Comparison of ENCODE assay signal across 21 cellular contexts in the genomic region with DNA sequence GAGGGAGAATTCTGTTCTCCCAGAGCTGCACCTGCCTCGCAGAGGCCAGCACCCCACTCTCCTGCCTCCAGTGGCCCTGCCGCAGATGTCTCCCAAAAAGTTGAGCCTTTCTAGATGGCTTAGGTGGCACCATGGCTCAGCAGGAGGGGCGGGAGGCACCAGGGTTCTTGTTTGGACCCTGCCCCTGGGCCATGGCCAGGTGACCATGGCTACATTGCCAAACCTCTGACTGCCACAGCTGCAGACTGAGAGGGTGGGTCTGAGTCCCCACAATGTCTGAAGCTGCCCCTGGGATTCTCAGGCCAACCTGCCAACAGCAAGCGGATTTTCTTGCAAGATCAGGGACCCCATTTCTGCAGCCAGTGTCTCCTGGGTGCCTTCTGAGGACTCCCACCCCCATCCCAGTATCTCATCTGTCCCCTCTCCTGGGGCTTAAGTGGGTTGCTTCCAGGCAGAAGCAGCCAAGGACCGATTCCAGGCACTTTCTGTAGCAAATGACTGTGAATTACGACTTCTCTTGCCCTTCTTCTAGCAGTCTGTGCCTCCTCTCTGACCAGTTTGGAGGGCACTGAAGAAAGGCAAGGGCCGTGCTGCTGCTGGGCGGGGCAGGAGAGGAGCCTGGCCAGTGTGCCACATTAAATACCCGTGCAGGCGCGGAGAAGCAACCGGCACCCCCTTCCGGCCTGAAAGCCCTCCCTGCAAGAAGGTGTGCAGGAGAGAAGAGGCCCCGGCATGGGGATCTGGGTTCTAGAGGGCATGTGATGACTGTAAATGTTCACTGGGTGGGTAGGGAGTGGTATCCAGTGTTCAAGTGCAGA. TPM values are rescaled to one million over a fixed set of nuclear protein-coding genes. Genes with fewer than 3 reads are reported as not detected.
DNase-seq lines count a peak whose midpoint lies in the region; FAIRE-seq and TF ChIP-seq lines count a peak whose summit lies in the region.
"Had no signal": no experiment of that assay in that cellular context is flagged by ENCODE, and none has a peak within 500 bp of the region (broad histone marks: within the 10 kb centered on the region; RNA-seq: fewer than 3 reads in every experiment).

No MANE protein-coding gene starts in this region.

- H3K4me3 ChIP-seq in kidney (ENCODE audit: low read length in 2 of 2) (no peak overlapping the region), subcutaneous abdominal adipose tissue (ENCODE audit: low read depth in 1 of 5, low read length in 5 of 5) (no peak overlapping the region), vagina (no peak overlapping the region)
- H3K4me3 ChIP-seq: cardiac muscle cell had no signal

- H3K27me3 ChIP-seq in subcutaneous abdominal adipose tissue (ENCODE audit: control insufficient read depth in 5 of 5, insufficient read depth in 4 of 5, low read length in 5 of 5), result no peaks in the 10 kb centered on the region
- no peaks in the 10 kb centered on the region for H3K27me3 ChIP-seq in vagina
- H3K27me3 ChIP-seq: cardiac muscle cell had no signal

- H3K27me3 Mint-ChIP-seq in activated CD4-positive, alpha-beta T cell treated with anti-CD3 and anti-CD28 coated beads, Interleukin-2, amount 10 ng/mL, durations not matched to agents 7 days and 5 days, result no peaks in the 10 kb centered on the region
- H3K27me3 Mint-ChIP-seq: stimulated activated naive CD8-positive, alpha-beta T cell treated with anti-CD3 and anti-CD28 coated beads, Interleukin-15, amount 100 ng/mL, for 72 hours; type B pancreatic cell had no signal

- H3K9ac ChIP-seq in kidney (ENCODE audit: low read length in 2 of 2) (no peak overlapping the region), subcutaneous abdominal adipose tissue (ENCODE audit: low read length in 5 of 5) (peak overlapping the region in 3 of 5 donors; percentile 27 to 61 (median 33))

- peaks cover 3 to 5% of the 10 kb centered on the region in 2 donors for H3K4me1 ChIP-seq in kidney (ENCODE audit: control insufficient read depth in 1 of 2, insufficient read depth in 1 of 2, low read depth in 1 of 2, low read length in 2 of 2)
- peaks cover 14 to 52% (median 46%) of the 10 kb centered on the region in 5 donors for H3K4me1 ChIP-seq in subcutaneous abdominal adipose tissue (ENCODE audit: control insufficient read depth in 5 of 5, insufficient read depth in 5 of 5, low read length in 5 of 5)
- no peaks in the 10 kb centered on the region for H3K4me1 ChIP-seq in vagina

- H3K36me3 ChIP-seq in kidney (ENCODE audit: control insufficient read depth in 1 of 2, insufficient read depth in 2 of 2, low read length in 2 of 2), result peaks cover 15 to 43% of the 10 kb centered on the region in 2 donors
- H3K36me3 ChIP-seq in subcutaneous abdominal adipose tissue (ENCODE audit: control insufficient read depth in 5 of 5, insufficient read depth in 5 of 5, low read length in 5 of 5), result peaks cover 6 to 48% (median 31%) of the 10 kb centered on the region in 5 donors
- peaks cover 0 to 38% of the 10 kb centered on the region in 2 donors for H3K36me3 ChIP-seq in vagina

- CTCF ChIA-PET in activated CD4-positive, alpha-beta T cell treated with anti-CD3 and anti-CD28 coated beads, Interleukin-2, amount 10 ng/mL, durations not matched to agents 7 days and 5 days (lab: Charles Lee), result interaction anchor here (2.5 kb wide), 1 partner anchor 33 kb away, joined by 10 read pairs; no protein-coding TSS in a partner anchor

- TF ChIP-seq CTCF in kidney (IDR thresholded peaks at IDR 0.05; ENCODE audit: borderline replicate concordance, extremely low read depth, insufficient read depth), result no peak
- no peak for TF ChIP-seq CTCF in vagina (IDR thresholded peaks at IDR 0.05)

- H3K4me3 Mint-ChIP-seq in activated CD4-positive, alpha-beta T cell treated with anti-CD3 and anti-CD28 coated beads, Interleukin-2, amount 10 ng/mL, durations not matched to agents 7 days and 5 days, result no peak overlapping the region
- H3K4me3 Mint-ChIP-seq: nephron; stimulated activated naive CD8-positive, alpha-beta T cell treated with anti-CD3 and anti-CD28 coated beads, Interleukin-15, amount 100 ng/mL, for 72 hours; type B pancreatic cell had no signal

- no peak for TF ChIP-seq POLR2A in vagina (IDR thresholded peaks at IDR 0.05)

- peak overlapping the region in 1 of 2 donors; percentile 22 for H3K27ac ChIP-seq in kidney (ENCODE audit: low read depth in 2 of 2, low read length in 2 of 2)
- peak overlapping the region; percentile 89 for H3K27ac ChIP-seq in subcutaneous abdominal adipose tissue (ENCODE audit: low read depth, low read length)
- no peak overlapping the region for H3K27ac ChIP-seq in vagina
- H3K27ac ChIP-seq: 22Rv1, cardiac muscle cell had no signal

- no peak for DNase-seq in activated CD4-positive, alpha-beta T cell treated with anti-CD3 and anti-CD28 coated beads, Interleukin-2, amount 10 ng/mL, durations not matched to agents 7 days and 5 days
- no peak for DNase-seq in activated CD4-positive, alpha-beta T cell treated with anti-CD3 and anti-CD28 coated beads for 4 hours
- DNase-seq in kidney, result peak; percentile 25
- no peak for DNase-seq in GF-D8 (lab: John Stamatoyannopoulos, UW)
- no peak for DNase-seq in vagina (ENCODE audit: extremely low spot score in 2 of 2)
- DNase-seq: activated CD4-positive, alpha-beta T cell treated with anti-CD3 and anti-CD28 coated beads for 48 hours; activated CD8-positive, alpha-beta memory T cell treated with anti-CD3 and anti-CD28 coated beads, Interleukin-2, amount 50 U/mL, for 48 hours; activated gamma-delta T cell; Calu3; EL; hypothalamus; NCI-H1417; NCI-H524; stimulated activated naive CD8-positive, alpha-beta T cell treated with anti-CD3 and anti-CD28 coated beads, Interleukin-15, amount 100 ng/mL, for 72 hours had no signal

- intact Hi-C loops in kidney (cut with DNase I), result no loop called here
- intact Hi-C loops in vagina (cut with DNase I), result no loop called here

- POLR2A ChIA-PET in activated CD4-positive, alpha-beta T cell treated with anti-CD3 and anti-CD28 coated beads, Interleukin-2, amount 10 ng/mL, durations not matched to agents 7 days and 5 days (lab: Charles Lee), result no interaction called here

- no peaks in the 10 kb centered on the region for H3K9me3 Mint-ChIP-seq in activated CD4-positive, alpha-beta T cell treated with anti-CD3 and anti-CD28 coated beads, Interleukin-2, amount 10 ng/mL, durations not matched to agents 7 days and 5 days
- H3K9me3 Mint-ChIP-seq: nephron; stimulated activated naive CD8-positive, alpha-beta T cell treated with anti-CD3 and anti-CD28 coated beads, Interleukin-15, amount 100 ng/mL, for 72 hours; type B pancreatic cell had no signal

- no peak for FAIRE-seq in kidney (lab: Jason Lieb, UNC)
- FAIRE-seq: frontal cortex, keratinocyte had no signal

- peaks cover 8% of the 10 kb centered on the region for H3K4me1 Mint-ChIP-seq in activated CD4-positive, alpha-beta T cell treated with anti-CD3 and anti-CD28 coated beads, Interleukin-2, amount 10 ng/mL, durations not matched to agents 7 days and 5 days
- H3K4me1 Mint-ChIP-seq: nephron; stimulated activated naive CD8-positive, alpha-beta T cell treated with anti-CD3 and anti-CD28 coated beads, Interleukin-15, amount 100 ng/mL, for 72 hours had no signal

- H3K36me3 Mint-ChIP-seq in activated CD4-positive, alpha-beta T cell treated with anti-CD3 and anti-CD28 coated beads, Interleukin-2, amount 10 ng/mL, durations not matched to agents 7 days and 5 days (ENCODE audit: low read depth), result peaks cover 25% of the 10 kb centered on the region

- H3K9me3 ChIP-seq in kidney (ENCODE audit: control insufficient read depth in 1 of 2, low read length in 2 of 2), result no peaks in the 10 kb centered on the region
- H3K9me3 ChIP-seq in subcutaneous abdominal adipose tissue (ENCODE audit: control insufficient read depth in 5 of 5, low read length in 5 of 5), result no peaks in the 10 kb centered on the region
- no peaks in the 10 kb centered on the region for H3K9me3 ChIP-seq in vagina

- H3K27ac Mint-ChIP-seq in activated CD4-positive, alpha-beta T cell treated with anti-CD3 and anti-CD28 coated beads, Interleukin-2, amount 10 ng/mL, durations not matched to agents 7 days and 5 days, result peak overlapping the region; percentile 71
- H3K27ac Mint-ChIP-seq: type B pancreatic cell had no signal

RNA-seq across cellular contexts. Expression of gene SESN2, which starts 22.5 kb away (rescaled TPM):
- total RNA-seq in activated CD4-positive, alpha-beta T cell treated with anti-CD3 and anti-CD28 coated beads, Interleukin-2, amount 10 ng/mL, durations not matched to agents 7 days and 5 days, result 10 to 100 TPM; 11.7 to 11.8 TPM
- total RNA-seq in kidney (19.4 TPM), vagina (14.7 TPM)
- polyA plus RNA-seq in kidney (ENCODE audit: insufficient read depth, low read depth, low replicate concordance), result 22.7 TPM

RNA-seq across cellular contexts. Expression of gene ATP5IF1, which starts 45.9 kb away (rescaled TPM):
- total RNA-seq in activated CD4-positive, alpha-beta T cell treated with anti-CD3 and anti-CD28 coated beads, Interleukin-2, amount 10 ng/mL, durations not matched to agents 7 days and 5 days, result 100 to 1,000 TPM; 172 to 189 TPM
- total RNA-seq in kidney (172 TPM), vagina (224 TPM)
- polyA plus RNA-seq in kidney (ENCODE audit: insufficient read depth, low read depth, low replicate concordance), result 906 TPM

RNA-seq across cellular contexts. Expression of gene MED18, which starts 47.0 kb away (rescaled TPM):
- total RNA-seq in activated CD4-positive, alpha-beta T cell treated with anti-CD3 and anti-CD28 coated beads, Interleukin-2, amount 10 ng/mL, durations not matched to agents 7 days and 5 days, result 10 to 100 TPM; 22.7 to 23.7 TPM
- total RNA-seq in kidney (14.6 TPM), vagina (8.8 TPM)
- polyA plus RNA-seq in kidney (ENCODE audit: insufficient read depth, low read depth, low replicate concordance), result 13.2 TPM

RNA-seq across cellular contexts. Expression of gene DNAJC8, which starts 49.0 kb away (rescaled TPM):
- total RNA-seq in activated CD4-positive, alpha-beta T cell treated with anti-CD3 and anti-CD28 coated beads, Interleukin-2, amount 10 ng/mL, durations not matched to agents 7 days and 5 days, result 100 to 1,000 TPM; 110 to 128 TPM
- total RNA-seq in kidney, result 71.7 TPM
- 110 TPM for polyA plus RNA-seq in kidney (ENCODE audit: insufficient read depth, low read depth, low replicate concordance)
- 84.2 TPM for total RNA-seq in vagina

Comparison
In these comparisons a context has a peak if more than half of its experiments do, and no peak if none do; other contexts are left out.
1. H3K9ac ChIP-seq: peak in subcutaneous abdominal adipose tissue (3 of 5); none in kidney (0 of 2).